1 cellular context compared by ENCODE assay signal in genomic region chr2:226002438-226002837, GRCh38.
TF ChIP-seq lines count a peak whose summit lies in the region.

No MANE protein-coding gene starts in this region.

TF ChIP-seq in HCT116, 20 proteins besides CTCF, POLR2A, EP300 and RAD21 (continued from another document):
- no peak for TF ChIP-seq EZH2 (IDR thresholded peaks at IDR 0.05)
